Comparison of ENCODE assay signal across 1 cellular context in the genomic region with DNA sequence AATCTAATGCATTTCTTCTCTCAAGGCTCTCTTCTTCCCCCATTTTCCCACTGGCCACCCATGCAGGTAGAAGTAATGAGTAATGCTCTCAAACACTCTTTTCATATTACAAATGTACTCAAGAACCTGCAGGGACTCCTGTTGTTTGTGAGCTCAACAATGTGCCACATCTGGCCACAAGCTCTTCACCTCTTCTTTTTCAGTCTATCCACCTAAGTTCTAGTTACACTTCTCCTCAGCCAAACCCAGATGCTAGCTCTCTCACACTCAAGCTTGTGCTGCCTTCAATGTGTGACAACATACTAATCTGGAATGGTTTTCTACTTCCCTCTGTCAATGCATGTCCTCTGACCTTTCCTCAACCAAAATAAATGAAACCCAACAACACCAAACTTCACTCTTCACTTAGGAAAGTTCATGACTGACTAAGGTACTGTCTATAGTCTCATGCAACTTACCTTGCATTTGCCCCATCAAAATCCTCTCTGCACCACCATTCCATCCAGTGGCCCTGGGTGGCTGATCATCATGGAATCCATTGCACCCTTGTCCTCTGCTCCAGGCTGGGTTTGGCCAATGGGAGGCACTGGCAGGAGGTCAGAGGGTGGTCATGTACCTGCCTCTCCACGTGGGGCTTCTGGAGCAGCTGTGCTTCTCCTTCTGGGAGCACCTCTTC.
TF ChIP-seq lines count a peak whose summit lies in the region.

No MANE protein-coding gene starts in this region.

TF ChIP-seq in H1, 55 proteins besides CTCF, POLR2A, EP300 and RAD21:
- TF ChIP-seq POLR2AphosphoS5 (IDR thresholded peaks at IDR 0.05; ENCODE audit: low read depth, low read length) (no peak), MAFK (IDR thresholded peaks at IDR 0.05; ENCODE audit: low read depth, low read length) (no peak), PHF8 (conservative IDR thresholded peaks at IDR 0.05; ENCODE audit: low read depth, low read length) (no peak), CTBP2 (IDR thresholded peaks at IDR 0.05; ENCODE audit: borderline replicate concordance, insufficient read depth, insufficient read length, low read length) (no peak), HDAC6 (IDR thresholded peaks at IDR 0.05; ENCODE audit: low read depth, low read length) (no peak), JUND (IDR thresholded peaks at IDR 0.05; ENCODE audit: low read length) (no peak), GABPA (IDR thresholded peaks at IDR 0.05; ENCODE audit: borderline replicate concordance, insufficient read depth, low read length) (no peak), CEBPB (IDR thresholded peaks at IDR 0.05; ENCODE audit: low read depth, low read length) (no peak), SAP30 (IDR thresholded peaks at IDR 0.05; ENCODE audit: insufficient read depth, insufficient replicate concordance, low read length) (no peak), SUZ12 (IDR thresholded peaks at IDR 0.05; ENCODE audit: low read length) (no peak), SIN3A (conservative IDR thresholded peaks at IDR 0.05 in 1 of 2, IDR thresholded peaks at IDR 0.05 in 1 of 2; ENCODE audit: low read depth in 1 of 2, low read length in 2 of 2) (no peak), SRF (IDR thresholded peaks at IDR 0.05; ENCODE audit: low read depth, low read length) (no peak), BRCA1 (IDR thresholded peaks at IDR 0.05; ENCODE audit: low read depth, low read length) (no peak), RNF2 (IDR thresholded peaks at IDR 0.05; ENCODE audit: borderline replicate concordance, low read depth, low read length, missing control alignments, poor library complexity, severe bottlenecking) (no peak), FOSL1 (IDR thresholded peaks at IDR 0.05; ENCODE audit: insufficient read depth, low read depth, low read length) (no peak), POU5F1 (IDR thresholded peaks at IDR 0.05; ENCODE audit: low read depth, low read length) (no peak)
